8 cellular contexts compared by ENCODE assay signal in genomic region chr6:53679446-53679933, GRCh38. TPM values are rescaled to one million over a fixed set of nuclear protein-coding genes. Genes with fewer than 3 reads are reported as not detected.
DNase-seq lines count a peak whose midpoint lies in the region; ATAC-seq, FAIRE-seq and TF ChIP-seq lines count a peak whose summit lies in the region.

No MANE protein-coding gene starts in this region.

- DNase-seq in GM03348 (ENCODE audit: low spot score), result peak; percentile 58
- DNase-seq in SK-N-SH, result peak; percentile 23
- peak; percentile 14 for DNase-seq in glomerular endothelial cell (ENCODE audit: extremely low read depth, low read depth, low spot score)
- DNase-seq in thyroid gland, result no peak
- DNase-seq in GM12891 (ENCODE audit: insufficient read length, low spot score), result no peak
- DNase-seq in NCI-H2227 treated with DMSO at 0.1 percent for 48 hours (lab: John Stamatoyannopoulos, UW), result no peak
- DNase-seq in NCI-H187 treated with DMSO at 0.1 percent for 48 hours (lab: John Stamatoyannopoulos, UW), result no peak

- H3K4me2 ChIP-seq in SK-N-SH, result no peak overlapping the region

- no peaks in the 10 kb centered on the region for H4K20me1 ChIP-seq in SK-N-SH (ENCODE audit: insufficient read depth)

- no peak for FAIRE-seq in GM12891 (lab: Jason Lieb, UNC)

- no peak for TF ChIP-seq POLR2A in thyroid gland (IDR thresholded peaks at IDR 0.05)
- no peak for TF ChIP-seq POLR2A in GM12891 (IDR thresholded peaks at IDR 0.05; ENCODE audit: low read depth, low read length)

- no peaks in the 10 kb centered on the region for H3K79me2 ChIP-seq in SK-N-SH (ENCODE audit: insufficient read depth)

- H3K27me3 ChIP-seq in SK-N-SH (ENCODE audit: insufficient read depth) (peaks cover 6% of the 10 kb centered on the region; the same call in 1 of the 2 replicates), thyroid gland (no peaks in the 10 kb centered on the region)

- H3F3A ChIP-seq in SK-N-SH (replicated peaks; ENCODE audit: insufficient read depth), result no peaks in the 10 kb centered on the region

- peak; percentile 44 for TF ChIP-seq CTCF in SK-N-SH (IDR thresholded peaks at IDR 0.05)
- TF ChIP-seq CTCF in thyroid gland (IDR thresholded peaks at IDR 0.05), result peak in 4 of 6 experiments; percentile 36 to 67 (median 52)

- no peaks in the 10 kb centered on the region for H3K9me3 ChIP-seq in SK-N-SH
- H3K9me3 ChIP-seq in thyroid gland, result no peaks in the 10 kb centered on the region

- H2AFZ ChIP-seq in SK-N-SH (ENCODE audit: low read depth), result no peak overlapping the region

- peak; percentile 69 for ATAC-seq in HG02885 (IDR thresholded peaks at IDR 0.05; ENCODE audit: poor library complexity, unreplicated experiment)

- H3K27ac ChIP-seq in SK-N-SH (ENCODE audit: low read depth in 2 of 2, low read length in 1 of 2) (no peak overlapping the region), thyroid gland (no peak overlapping the region)

- H3K4me1 ChIP-seq in SK-N-SH (ENCODE audit: control insufficient read depth in 1 of 2, insufficient read depth in 2 of 2, low read depth in 1 of 2, low read length in 1 of 2), result no peaks in the 10 kb centered on the region
- H3K4me1 ChIP-seq in thyroid gland, result peaks cover 0 to 7% of the 10 kb centered on the region in 2 donors

- no peaks in the 10 kb centered on the region for H3K36me3 ChIP-seq in SK-N-SH (replicated peaks in 1 of 2; ENCODE audit: control insufficient read depth in 1 of 2, insufficient read depth in 2 of 2, low read length in 1 of 2)
- H3K36me3 ChIP-seq in thyroid gland, result no peaks in the 10 kb centered on the region

- CTCF ChIA-PET in SK-N-SH (lab: Yijun Ruan, JAX), result interaction anchor here (0.7 to 2.0 kb wide), 9 partner anchors 9 to 187 kb away, joined by 3 to 5 read pairs (median 3); no protein-coding TSS in a partner anchor

- H3K4me3 ChIP-seq in SK-N-SH (ENCODE audit: low read depth in 2 of 2, low read length in 1 of 2) (no peak overlapping the region), thyroid gland (replicated peaks in 1 of 3) (no peak overlapping the region)

- no peak for TF ChIP-seq EP300 in SK-N-SH (IDR thresholded peaks at IDR 0.05; ENCODE audit: borderline replicate concordance in 1 of 2, low read depth in 1 of 2, low read length in 1 of 2)

- no peak overlapping the region for H3K9ac ChIP-seq in SK-N-SH

- POLR2A ChIA-PET in SK-N-SH (lab: Yijun Ruan, JAX), result no interaction called here

- WGBS in SK-N-SH (ENCODE audit: low lambda C conversion rate), result 26% methylated on average over 10 of the region's 10 CpGs
- WGBS in thyroid gland, 2 donors, result 77 to 81% methylated on average over 10 of the region's 10 CpGs

- intact Hi-C loops in thyroid gland (cut with DNase I), result no loop called here

- no peaks in the 10 kb centered on the region for H3K9me2 ChIP-seq in SK-N-SH

- TF ChIP-seq RAD21 in SK-N-SH (IDR thresholded peaks at IDR 0.05; ENCODE audit: low read length), result peak; percentile 42

TF ChIP-seq in SK-N-SH, 30 proteins besides CTCF, POLR2A, EP300 and RAD21:
- TF ChIP-seq TEAD4 (IDR thresholded peaks at IDR 0.05; ENCODE audit: borderline replicate concordance, insufficient read depth) (no peak), SMC3 (IDR thresholded peaks at IDR 0.05; ENCODE audit: low read depth, low read length) (peak; percentile 22; the same call in 1 of the 2 replicates)

TF ChIP-seq in GM12891, 5 proteins besides CTCF, POLR2A, EP300 and RAD21:
- TF ChIP-seq TAF1 (IDR thresholded peaks at IDR 0.05; ENCODE audit: low read depth, low read length) (no peak), POLR2AphosphoS5 (IDR thresholded peaks at IDR 0.05; ENCODE audit: low read depth, low read length) (no peak), PAX5 (IDR thresholded peaks at IDR 0.05; ENCODE audit: insufficient read depth, low read length, severe bottlenecking) (no peak), POU2F2 (IDR thresholded peaks at IDR 0.05; ENCODE audit: low read depth, low read length) (no peak), SPI1 (IDR thresholded peaks at IDR 0.05; ENCODE audit: low read depth, low read length) (no peak)

RNA-seq across cellular contexts. Expression of gene KLHL31, which starts 13.9 kb away (rescaled TPM):
- polyA plus RNA-seq in SK-N-SH (2012; rRNA removed), result not detected in 2 replicates
- not detected in 2 replicates for polyA plus RNA-seq in SK-N-SH (2012; cell fraction: cytosol; rRNA removed)
- polyA plus RNA-seq in SK-N-SH (2012; cell fraction: nucleus; rRNA removed), result 0.01 TPM in 1 of 2 replicates, not detected in the other
- 0.06 TPM in 1 of 2 replicates, not detected in the other for total RNA-seq in glomerular endothelial cell
- 1 to 10 TPM in 2 of 4 donors, under 1 TPM in 2; 0.54 to 1.6 (median 1.0) TPM for total RNA-seq in thyroid gland
- not detected for polyA plus RNA-seq in GM12891 (2012; ENCODE audit: low read depth, missing spikeins)

Comparison
In these comparisons a context has a peak if more than half of its experiments do, and no peak if none do; other contexts are left out.
1. DNase-seq: peak in GM03348 (single experiment), SK-N-SH (single experiment) and glomerular endothelial cell (single experiment); none in thyroid gland (0 of 2), GM12891 (single experiment), NCI-H2227 treated with DMSO at 0.1 percent for 48 hours (single experiment) and NCI-H187 treated with DMSO at 0.1 percent for 48 hours (single experiment).